Comparison of ENCODE assay signal across 1 cellular context in the genomic region with DNA sequence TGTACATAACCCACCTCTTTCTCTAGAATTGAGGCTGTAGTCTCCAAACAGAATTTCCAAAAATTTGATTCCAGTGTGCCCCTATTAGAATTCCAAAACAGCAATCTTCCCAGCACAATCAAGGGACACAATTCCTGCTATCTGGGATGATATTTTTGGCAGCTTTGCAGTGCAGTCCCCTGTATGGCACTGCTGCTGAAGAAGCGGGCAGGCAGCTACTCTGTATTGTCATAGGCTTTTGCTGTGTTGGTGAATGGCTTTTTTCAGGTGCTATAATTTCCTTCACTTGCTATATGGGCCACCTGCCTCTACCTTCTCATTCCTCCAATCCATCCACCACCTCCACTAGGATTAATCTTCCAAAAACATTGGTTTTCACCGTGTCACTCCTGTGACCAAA.
TF ChIP-seq lines count a peak whose summit lies in the region.

No MANE protein-coding gene starts in this region.

TF ChIP-seq in HCT116, 20 proteins besides CTCF, POLR2A, EP300 and RAD21 (continued from another document):
- no peak for TF ChIP-seq ZBTB33 (IDR thresholded peaks at IDR 0.05; ENCODE audit: extremely low read depth, insufficient replicate concordance, low read length)
- TF ChIP-seq SIN3A (IDR thresholded peaks at IDR 0.05; ENCODE audit: low read depth): no peak
- no peak for TF ChIP-seq CBX3 (IDR thresholded peaks at IDR 0.05; ENCODE audit: low read depth)
- no peak for TF ChIP-seq ZNF274 (IDR thresholded peaks at IDR 0.05; ENCODE audit: low read depth, low read length)
- no peak for TF ChIP-seq JUND (IDR thresholded peaks at IDR 0.05)
- no peak for TF ChIP-seq ELF1 (IDR thresholded peaks at IDR 0.05; ENCODE audit: borderline replicate concordance, low read depth)
- no peak for TF ChIP-seq SP1 (IDR thresholded peaks at IDR 0.05; ENCODE audit: low read depth)
- TF ChIP-seq, protein P1, sequence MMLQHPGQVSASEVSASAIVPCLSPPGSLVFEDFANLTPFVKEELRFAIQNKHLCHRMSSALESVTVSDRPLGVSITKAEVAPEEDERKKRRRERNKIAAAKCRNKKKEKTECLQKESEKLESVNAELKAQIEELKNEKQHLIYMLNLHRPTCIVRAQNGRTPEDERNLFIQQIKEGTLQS (IDR thresholded peaks at IDR 0.05): no peak
- no peak for TF ChIP-seq EZH2 (IDR thresholded peaks at IDR 0.05)
